Comparison of ENCODE assay signal across 8 cellular contexts in the genomic region with DNA sequence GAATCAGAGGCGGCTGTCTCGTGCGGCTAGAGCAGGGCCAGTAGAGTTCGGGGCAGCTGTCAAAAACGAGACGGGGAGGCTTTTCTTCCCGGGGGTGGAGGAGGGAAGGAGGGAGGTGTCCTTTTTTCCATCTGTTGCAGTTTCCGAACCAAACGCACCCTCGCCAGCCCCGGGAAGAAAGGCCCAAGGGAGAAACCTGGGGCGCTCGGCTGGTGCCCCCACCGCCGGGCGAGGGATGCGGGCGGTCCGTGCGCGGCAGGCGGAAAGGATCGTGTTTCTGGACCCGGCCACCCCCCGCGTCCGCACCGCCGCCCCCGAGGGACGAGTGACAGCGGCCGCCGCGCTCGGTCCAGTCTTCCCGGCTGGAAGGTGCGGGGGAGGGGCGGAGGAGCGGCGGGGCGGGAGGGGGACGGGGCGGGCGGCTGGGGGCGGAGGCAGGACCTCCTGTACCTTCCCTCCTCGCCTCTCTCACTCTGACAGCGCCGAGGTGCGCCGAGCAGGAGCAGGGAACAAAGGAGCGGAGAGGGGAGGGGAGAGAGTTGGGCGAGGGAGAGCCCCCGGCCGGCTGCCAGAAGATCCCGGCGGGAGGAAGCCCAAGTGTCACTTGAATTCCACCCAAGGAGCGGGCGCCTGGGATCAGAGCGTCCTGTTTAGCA. TPM values are rescaled to one million over a fixed set of nuclear protein-coding genes. Genes with fewer than 3 reads are reported as not detected.
DNase-seq lines count a peak whose midpoint lies in the region; ATAC-seq and TF ChIP-seq lines count a peak whose summit lies in the region.

Gene TGIF1 (plus strand): TSS at position 471 of the 656 bp plus-strand sequence. CDS start 318 bp downstream, outside the sequence.

- H3K4me3 Mint-ChIP-seq in mesothelial cell of epicardium, result peak within 1 kb of the TSS; percentile 96

- H3K9me3 Mint-ChIP-seq in mesothelial cell of epicardium, result no peaks in the 10 kb centered on the region

- no peaks in the 10 kb centered on the region for H3K27me3 ChIP-seq in AG04450 (ENCODE audit: control insufficient read depth, insufficient read depth, low read length)

- CTCF ChIA-PET in AG04450 (lab: Charles Lee), result no interaction called here

- peak within 1 kb of the TSS; percentile 100 for H3K27ac Mint-ChIP-seq in mesothelial cell of epicardium

- peaks cover 40% of the 10 kb centered on the region for H3K4me1 Mint-ChIP-seq in mesothelial cell of epicardium

- ATAC-seq in GM21423 (IDR thresholded peaks at IDR 0.05; ENCODE audit: unreplicated experiment) (peak; percentile 8), GM19324 (IDR thresholded peaks at IDR 0.05; ENCODE audit: low FRiP score, unreplicated experiment) (no peak)

- H3K4me3 ChIP-seq in AG04450 (ENCODE audit: low read depth, low read length) (peak within 1 kb of the TSS; percentile 89), epithelial cell of esophagus (ENCODE audit: low read length) (peak within 1 kb of the TSS; percentile 87)

- peak within 1 kb of the TSS; percentile 99 for H3K27ac ChIP-seq in AG04450 (ENCODE audit: low read depth, low read length)

- H3K27me3 Mint-ChIP-seq in mesothelial cell of epicardium (ENCODE audit: low read depth), result no peaks in the 10 kb centered on the region

- H3K36me3 Mint-ChIP-seq in mesothelial cell of epicardium, result no peaks in the 10 kb centered on the region

- POLR2A ChIA-PET in AG04450 (lab: Yijun Ruan, JAX), result interaction anchor here (1.0 to 2.7 kb wide), 3 partner anchors 144 to 188 kb away, joined by 4 to 12 read pairs (median 9); partner anchors contain the start of gene MYL12B

- TF ChIP-seq CTCF in AG04450 (IDR thresholded peaks at IDR 0.05; ENCODE audit: low read depth, low read length) (no peak), epithelial cell of esophagus (IDR thresholded peaks at IDR 0.05; ENCODE audit: insufficient read depth, low read depth, low read length, missing control alignments) (no peak), mesothelial cell of epicardium (IDR thresholded peaks at IDR 0.05; ENCODE audit: unreplicated experiment) (no peak)

- peaks cover 7% of the 10 kb centered on the region; the same call in 1 of the 2 replicates for H3K9me3 ChIP-seq in AG04450 (ENCODE audit: control insufficient read depth, insufficient read depth, low read length)

- DNase-seq in AG04450 (ENCODE audit: low read depth, low spot score), result no peak
- DNase-seq in NCI-H460 (ENCODE audit: extremely low read depth, low read depth), result peak; percentile 73
- DNase-seq in activated T-cell treated with anti-CD3 and anti-CD28 coated beads for 48 hours (ENCODE audit: low read depth), result peak; percentile 33
- DNase-seq in epithelial cell of esophagus (ENCODE audit: low read depth), result peak; percentile 82
- DNase-seq in mesothelial cell of epicardium (ENCODE audit: low spot score in 2 of 2, unreplicated experiment in 2 of 2), result peak; percentile 61 to 79
- DNase-seq in stimulated activated naive CD4-positive, alpha-beta T cell (lab: John Stamatoyannopoulos, UW), result peak in 4 of 6 experiments; percentile 35 to 65 (median 48)

RNA-seq across cellular contexts. Expression of gene TGIF1, which starts in this region (rescaled TPM):
- 60.6 and 61.1 TPM in 2 replicates for polyA plus RNA-seq in AG04450 (2011; rRNA removed)
- 72.3 and 110 TPM in 2 replicates for polyA minus RNA-seq in AG04450 (2011; rRNA and poly(A)+ RNA removed)
- total RNA-seq in NCI-H460 (2014; rRNA removed; shearing (Covaris generic)), result 178 and 188 TPM in 2 replicates
- polyA plus RNA-seq in NCI-H460 (2014; cell fraction: nucleus; rRNA removed), result 110 and 141 TPM in 2 replicates
- total RNA-seq in mesothelial cell of epicardium, result 96.6 to 110 TPM (median 103 TPM) in 3 replicates
